In the genomic region with DNA sequence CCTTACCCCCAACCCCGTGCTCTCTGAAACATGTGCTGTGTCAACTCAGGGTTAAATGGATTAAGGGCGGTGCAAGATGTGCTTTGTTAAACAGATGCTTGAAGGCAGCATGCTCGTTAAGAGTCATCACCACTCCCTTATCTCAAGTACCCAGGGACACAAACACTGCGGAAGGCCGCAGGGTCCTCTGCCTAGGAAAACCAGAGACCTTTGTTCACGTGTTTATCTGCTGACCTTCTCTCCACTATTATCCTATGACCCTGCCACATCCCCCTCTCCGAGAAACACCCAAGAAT, we compare ENCODE assay signal across 3 cellular contexts. TPM values are rescaled to one million over a fixed set of nuclear protein-coding genes. Genes with fewer than 3 reads are reported as not detected.
"Had no signal": no experiment of that assay in that cellular context is flagged by ENCODE, and none has a peak within 500 bp of the region (broad histone marks: within the 10 kb centered on the region; RNA-seq: fewer than 3 reads in every experiment).

No MANE protein-coding gene starts in this region.

RNA-seq across cellular contexts. Expression of gene ASB14, which starts 46.5 kb away (rescaled TPM):
- total RNA-seq: HT-29, HT1080, IMR-90 had no signal
- polyA plus RNA-seq: IMR-90 had no signal
